ENCODE assay signal across 13 cellular contexts in genomic region chr1:55720243-55720642, GRCh38.
A peak's percentile ranks its signal among the peaks of the same experiment; 100 is the strongest.
DNase-seq lines count a peak whose midpoint lies in the region; ATAC-seq and TF ChIP-seq lines count a peak whose summit lies in the region.
"Had no signal": no experiment of that assay in that cellular context is flagged by ENCODE, and none has a peak within 500 bp of the region (broad histone marks: within the 10 kb centered on the region; RNA-seq: fewer than 3 reads in every experiment).

No MANE protein-coding gene starts in this region.

- DNase-seq in LHCN-M2 (ENCODE audit: low read depth) (peak; percentile 96), breast epithelium (ENCODE audit: low spot score in 2 of 2) (peak in 1 of 2 donors; percentile 49), left colon (peak; percentile 35 to 51), suprapubic skin (ENCODE audit: low spot score in 2 of 2) (no peak), T1000 (lab: John Stamatoyannopoulos, UW) (no peak), UCSD-AML1 (lab: John Stamatoyannopoulos, UW; ENCODE audit: unreplicated experiment) (no peak)
- DNase-seq: activated CD4-positive, CD25-positive, alpha-beta regulatory T cell; activated T-cell treated with anti-CD3 and anti-CD28 coated beads, Interleukin-2, amount 50 U/mL, for 24 hours; CD4-positive, alpha-beta memory T cell; NCI-H510A treated with DMSO at 0.1 percent for 48 hours had no signal

- H3K9me3 ChIP-seq in breast epithelium, result no peaks in the 10 kb centered on the region
- H3K9me3 ChIP-seq in suprapubic skin, result no peaks in the 10 kb centered on the region
- H3K9me3 ChIP-seq: ascending aorta had no signal

- H3K27me3 ChIP-seq in breast epithelium (no peaks in the 10 kb centered on the region), suprapubic skin (no peaks in the 10 kb centered on the region)
- H3K27me3 ChIP-seq: ascending aorta had no signal

- TF ChIP-seq POLR2A in breast epithelium (IDR thresholded peaks at IDR 0.05) (no peak), suprapubic skin (IDR thresholded peaks at IDR 0.05) (no peak)

- intact Hi-C loops in breast epithelium (cut with DNase I; ENCODE audit: low total_unique reads), result no loop called here
- intact Hi-C loops in left colon (cut with DNase I, micrococcal nuclease), result no loop called here

- H3K4me1 ChIP-seq in breast epithelium, result peaks cover 2 to 4% of the 10 kb centered on the region in 2 donors
- H3K4me1 ChIP-seq in suprapubic skin, result peaks cover 12% of the 10 kb centered on the region

- TF ChIP-seq EP300 in suprapubic skin (IDR thresholded peaks at IDR 0.05), result no peak

- no peak for TF ChIP-seq CTCF in breast epithelium (IDR thresholded peaks at IDR 0.05)
- no peak for TF ChIP-seq CTCF in suprapubic skin (IDR thresholded peaks at IDR 0.05)

- H3K36me3 ChIP-seq in breast epithelium, result no peaks in the 10 kb centered on the region
- no peaks in the 10 kb centered on the region for H3K36me3 ChIP-seq in suprapubic skin
- H3K36me3 ChIP-seq: ascending aorta had no signal

- peak overlapping the region; percentile 40 to 88 for H3K27ac ChIP-seq in breast epithelium
- peak overlapping the region; percentile 72 for H3K27ac ChIP-seq in suprapubic skin

- WGBS in suprapubic skin, result 54% methylated on average over 3 of the region's 3 CpGs

- no peak overlapping the region for H3K4me3 ChIP-seq in breast epithelium
- H3K4me3 ChIP-seq in suprapubic skin, result no peak overlapping the region
- H3K4me3 ChIP-seq: ascending aorta had no signal

- ATAC-seq in left colon (no peak), HG02623 (IDR thresholded peaks at IDR 0.05; ENCODE audit: unreplicated experiment) (no peak), HG03045 (IDR thresholded peaks at IDR 0.05; ENCODE audit: unreplicated experiment) (no peak)

Comparison
In these comparisons a context has a peak if more than half of its experiments do, and no peak if none do; other contexts are left out.
1. DNase-seq: peak in LHCN-M2 (single experiment) and left colon (2 of 2); none in suprapubic skin (0 of 2), T1000 (single experiment) and UCSD-AML1 (single experiment).